ENCODE assay signal across 8 cellular contexts in the genomic region with DNA sequence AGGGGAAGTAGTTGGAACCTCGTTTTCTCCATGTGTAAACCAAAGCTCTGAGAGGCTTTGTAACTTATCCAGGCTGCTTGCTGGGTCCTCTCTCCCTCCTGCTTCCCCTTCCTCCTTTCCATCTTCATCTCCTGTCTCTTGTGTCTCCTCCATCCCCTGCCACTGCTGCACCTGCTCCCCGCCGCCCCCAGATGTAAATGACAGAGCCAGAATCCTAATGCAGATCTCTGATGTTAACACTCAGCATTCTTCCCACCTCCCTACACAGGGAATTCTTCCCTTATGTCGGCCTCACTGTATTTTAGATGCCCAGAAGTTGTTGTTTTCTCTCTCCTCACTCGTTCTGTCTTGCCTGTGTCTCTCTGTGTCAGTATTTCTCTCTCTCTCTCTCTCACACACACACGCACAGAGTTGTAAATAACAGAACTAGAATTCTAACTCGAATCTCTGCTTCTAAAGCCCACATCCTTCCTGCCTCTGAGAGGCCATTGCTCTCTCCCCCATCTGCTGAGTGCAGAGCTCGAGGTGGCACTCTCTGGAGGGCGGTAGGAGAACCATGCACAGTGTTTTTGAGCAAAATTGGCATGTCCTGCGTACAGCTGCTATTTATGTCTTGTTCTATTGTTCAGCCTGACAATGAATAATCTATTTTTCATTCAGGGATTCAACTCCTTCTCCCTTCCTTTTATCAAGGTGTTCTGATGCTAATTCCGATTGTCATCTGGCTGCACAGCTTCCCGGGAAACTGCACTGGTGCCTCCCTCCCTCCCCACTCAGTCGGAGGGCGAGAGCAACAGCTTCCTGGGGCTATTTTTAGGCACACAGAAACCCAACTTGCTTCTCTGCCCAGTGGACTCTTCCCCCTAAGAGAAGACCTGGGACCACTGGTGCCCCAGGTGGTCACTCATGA.
DNase-seq lines count a peak whose midpoint lies in the region; ATAC-seq lines count a peak whose summit lies in the region.

No MANE protein-coding gene starts in this region.

- H2BK120ac ChIP-seq in trophoblast cell (ENCODE audit: insufficient read depth, low read length, poor library complexity): no peak overlapping the region

- no peaks in the 10 kb centered on the region for H3K79me1 ChIP-seq in trophoblast cell (ENCODE audit: low read length)

- no peak overlapping the region for H3K9ac ChIP-seq in trophoblast cell (ENCODE audit: low read length)

- H3K36me3 ChIP-seq in trophoblast cell (ENCODE audit: control insufficient read depth in 1 of 2, insufficient read depth in 2 of 2, low read length in 2 of 2): no peaks in the 10 kb centered on the region

- no peak overlapping the region for H3K27ac ChIP-seq in trophoblast cell (ENCODE audit: low read depth, low read length)

- no peak overlapping the region for H4K8ac ChIP-seq in trophoblast cell (ENCODE audit: low read depth, low read length)

- H3K4ac ChIP-seq in trophoblast cell (ENCODE audit: low read depth, low read length): no peak overlapping the region

- peaks cover 0 to 10% (median 9%) of the 10 kb centered on the region in 3 donors for H3K27me3 Mint-ChIP-seq in naive B cell

- H2BK12ac ChIP-seq in trophoblast cell (ENCODE audit: low read length): no peak overlapping the region

- H3K27me3 ChIP-seq in trophoblast cell (ENCODE audit: insufficient read depth, low read length): no peaks in the 10 kb centered on the region

- ATAC-seq in GM18868 (IDR thresholded peaks at IDR 0.05; ENCODE audit: unreplicated experiment) (peak; percentile 60), HG02938 (IDR thresholded peaks at IDR 0.05; ENCODE audit: unreplicated experiment) (peak; percentile 81), naive B cell (ENCODE audit: low read depth in 2 of 2) (peak; percentile 87 to 90)

- no CpG with 5 or more reads among the region's 14 CpGs for WGBS in trophoblast cell (ENCODE audit: extremely low coverage, insufficient coverage, insufficient read length)

- H3K23ac ChIP-seq in trophoblast cell (ENCODE audit: low read length): no peak overlapping the region

- H3K18ac ChIP-seq in trophoblast cell (ENCODE audit: low read length): no peak overlapping the region

- H3K14ac ChIP-seq in trophoblast cell (ENCODE audit: low read length): no peak overlapping the region

- no peak overlapping the region for H2AK5ac ChIP-seq in trophoblast cell (ENCODE audit: low read length)

- DNase-seq in activated CD8-positive, alpha-beta memory T cell treated with anti-CD3 and anti-CD28 coated beads, Interleukin-2, amount 50 U/mL, for 48 hours: peak; percentile 49
- DNase-seq in naive B cell: peak; percentile 53
- no peak for DNase-seq in MV-4-11 (lab: John Stamatoyannopoulos, UW)
- no peak for DNase-seq in HPDE6-E6E7 (ENCODE audit: extremely low spot score)
- DNase-seq in trophoblast cell: no peak
- no peak for DNase-seq in COLO829 (ENCODE audit: low spot score)

- no peaks in the 10 kb centered on the region for H3K4me1 ChIP-seq in trophoblast cell (ENCODE audit: control insufficient read depth in 1 of 2, insufficient read depth in 2 of 2, low read length in 2 of 2)

- peaks cover 17 to 45% (median 28%) of the 10 kb centered on the region in 3 donors for H3K4me1 Mint-ChIP-seq in naive B cell

- no peak overlapping the region for H4K12ac ChIP-seq in trophoblast cell (ENCODE audit: low read depth, low read length)

- H2AFZ ChIP-seq in trophoblast cell (ENCODE audit: insufficient read depth, low read length, poor library complexity): no peak overlapping the region

- no peaks in the 10 kb centered on the region for H3K9me3 Mint-ChIP-seq in naive B cell

- H3K4me3 Mint-ChIP-seq in naive B cell: peak overlapping the region in 7 of 8 donors; percentile 2 to 77 (median 53)

- H3K4me3 ChIP-seq in trophoblast cell (ENCODE audit: low read depth, low read length): no peak overlapping the region

- no peak overlapping the region for H3K4me2 ChIP-seq in trophoblast cell (ENCODE audit: low read length)

- peaks cover 4% of the 10 kb centered on the region for H3K9me3 ChIP-seq in trophoblast cell (ENCODE audit: insufficient read depth, low read depth, low read length)

- H2BK5ac ChIP-seq in trophoblast cell (ENCODE audit: low read depth, low read length, poor library complexity): no peak overlapping the region

- H3K79me2 ChIP-seq in trophoblast cell (ENCODE audit: control insufficient read depth, insufficient read depth, low read length, poor library complexity): no peaks in the 10 kb centered on the region

- H4K91ac ChIP-seq in trophoblast cell (ENCODE audit: low read depth, low read length): no peak overlapping the region

- H3K36me3 Mint-ChIP-seq in naive B cell: no peaks in the 10 kb centered on the region

- H3K27ac Mint-ChIP-seq in naive B cell: peak overlapping the region in 5 of 6 donors; percentile 0 to 87 (median 16)

Comparison
In these comparisons a context has a peak if more than half of its experiments do, and no peak if none do; other contexts are left out.
1. DNase-seq: peak in activated CD8-positive, alpha-beta memory T cell treated with anti-CD3 and anti-CD28 coated beads, Interleukin-2, amount 50 U/mL, for 48 hours (single experiment) and naive B cell (single experiment); none in MV-4-11 (single experiment), HPDE6-E6E7 (single experiment), trophoblast cell (0 of 2) and COLO829 (single experiment).
2. Peak in every context shown above with its lines, with median percentiles within 50 percentile points of each other: ATAC-seq.